In the genomic region with DNA sequence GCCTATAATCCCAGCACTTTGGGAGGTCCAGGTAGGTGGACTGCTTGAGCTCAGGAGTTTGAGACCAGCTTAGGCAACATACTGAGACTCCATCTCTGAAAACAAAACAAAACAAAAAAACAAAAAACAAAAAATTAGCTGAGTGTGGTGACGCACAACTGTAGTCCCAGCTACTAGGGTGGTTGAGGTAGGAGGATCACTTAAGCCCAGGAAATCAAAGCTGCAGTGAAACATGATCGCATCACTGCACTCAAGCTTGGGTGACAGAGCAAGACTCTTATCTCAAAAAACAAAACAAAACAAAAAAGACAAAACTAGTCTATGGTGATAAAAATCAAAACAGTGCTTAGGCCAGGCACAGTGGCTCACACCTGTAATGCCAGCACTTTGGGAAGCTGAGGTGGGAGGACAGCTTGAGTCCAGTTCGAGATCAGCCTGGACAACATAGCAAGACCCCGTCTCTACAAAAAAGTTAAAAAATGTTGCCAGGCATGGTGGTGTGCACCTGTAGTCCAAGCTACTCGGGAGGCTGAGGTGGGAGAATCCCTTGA, we compare ENCODE assay signal across 29 cellular contexts.
"Had no signal": no experiment of that assay in that cellular context is flagged by ENCODE, and none has a peak within 500 bp of the region (broad histone marks: within the 10 kb centered on the region; RNA-seq: fewer than 3 reads in every experiment).

No MANE protein-coding gene starts in this region.

- H3K9me3 ChIP-seq: left lung, lower lobe of right lung, ovary, right atrium auricular region, stomach, testis, thyroid gland, transverse colon, upper lobe of right lung had no signal

- H3K27ac ChIP-seq: left lung, lower lobe of right lung, ovary, right atrium auricular region, skin epidermis, stomach, testis, thyroid gland, transverse colon, upper lobe of right lung had no signal

- DNase-seq: hypothalamus; immature natural killer cell; kidney; left colon; left lung; lower lobe of right lung; mammary epithelial cell; mesendoderm; naive thymus-derived CD4-positive, alpha-beta T cell; ovary; stimulated activated CD4-positive, alpha-beta T cell treated with anti-CD3 and anti-CD28 coated beads, Interleukin-12 subunit alpha, Interleukin-12 subunit beta, amount 100 ng/mL, for 4 hours; stimulated activated CD4-positive, alpha-beta T cell treated with anti-CD3 and anti-CD28 coated beads, Interleukin-15, amount 100 ng/mL, for 24 hours; stimulated activated CD4-positive, alpha-beta T cell treated with anti-CD3 and anti-CD28 coated beads, Interleukin-2, amount 100 ng/mL, for 24 hours; stimulated activated CD4-positive, alpha-beta T cell treated with anti-CD3 and anti-CD28 coated beads, Interleukin-4, amount 100 ng/mL, for 1 hour; stimulated activated naive B cell treated with anti-CD40 and anti-IgM and Interleukin-4, amounts not matched to agents 10 μg/mL and 1 μg/mL and 100 μg/mL, for 72 hours; stimulated activated naive CD8-positive, alpha-beta T cell treated with anti-CD3 and anti-CD28 coated beads, Interleukin-15, Interleukin-2, amounts not matched to agents 100 U/mL and 50 U/mL, for 24 hours; stomach; testis; thyroid gland; transverse colon; upper lobe of right lung had no signal

- H3K4me1 ChIP-seq: left lung, lower lobe of right lung, right atrium auricular region, stomach, testis, transverse colon, upper lobe of right lung had no signal

- H3K4me3 Mint-ChIP-seq: immature natural killer cell; mesothelial cell of epicardium; naive thymus-derived CD4-positive, alpha-beta T cell; natural killer cell treated with Interleukin-12 subunit alpha and Interleukin-12 subunit beta and Interleukin-15 and Interleukin-18, amount 100 ng/mL, for 72 hours; stimulated activated naive B cell treated with anti-CD40 and anti-IgM and Interleukin-4, amounts not matched to agents 10 μg/mL and 1 μg/mL and 100 μg/mL, for 72 hours had no signal

- H3K27ac Mint-ChIP-seq: immature natural killer cell; mesothelial cell of epicardium; naive thymus-derived CD4-positive, alpha-beta T cell; natural killer cell treated with Interleukin-12 subunit alpha and Interleukin-12 subunit beta and Interleukin-15 and Interleukin-18, amount 100 ng/mL, for 72 hours; progenitor cell of endocrine pancreas; stimulated activated naive B cell treated with anti-CD40 and anti-IgM and Interleukin-4, amounts not matched to agents 10 μg/mL and 1 μg/mL and 100 μg/mL, for 72 hours had no signal

- H3K27me3 ChIP-seq: left lung, ovary, right atrium auricular region, stomach, testis, thyroid gland, transverse colon, upper lobe of right lung had no signal

- H3K27me3 Mint-ChIP-seq: naive thymus-derived CD4-positive, alpha-beta T cell; natural killer cell treated with Interleukin-12 subunit alpha and Interleukin-12 subunit beta and Interleukin-15 and Interleukin-18, amount 100 ng/mL, for 72 hours; progenitor cell of endocrine pancreas; stimulated activated naive B cell treated with anti-CD40 and anti-IgM and Interleukin-4, amounts not matched to agents 10 μg/mL and 1 μg/mL and 100 μg/mL, for 72 hours had no signal

- H3K36me3 Mint-ChIP-seq: naive thymus-derived CD4-positive, alpha-beta T cell; natural killer cell treated with Interleukin-12 subunit alpha and Interleukin-12 subunit beta and Interleukin-15 and Interleukin-18, amount 100 ng/mL, for 72 hours had no signal

- ATAC-seq: left colon; left lung; lower lobe of right lung; naive thymus-derived CD4-positive, alpha-beta T cell; natural killer cell treated with Interleukin-12 subunit alpha and Interleukin-12 subunit beta and Interleukin-15 and Interleukin-18, amount 100 ng/mL, for 72 hours; sciatic nerve; stimulated activated naive B cell treated with anti-CD40 and anti-IgM and Interleukin-4, amounts not matched to agents 10 μg/mL and 1 μg/mL and 100 μg/mL, for 72 hours; stimulated activated naive CD8-positive, alpha-beta T cell treated with anti-CD3 and anti-CD28 coated beads, Interleukin-15, Interleukin-2, amounts not matched to agents 100 U/mL and 50 U/mL, for 24 hours; upper lobe of right lung had no signal

- H3K36me3 ChIP-seq: left lung, lower lobe of right lung, ovary, right atrium auricular region, stomach, thyroid gland, transverse colon, upper lobe of right lung had no signal

- H3K9me3 Mint-ChIP-seq: naive thymus-derived CD4-positive, alpha-beta T cell; natural killer cell treated with Interleukin-12 subunit alpha and Interleukin-12 subunit beta and Interleukin-15 and Interleukin-18, amount 100 ng/mL, for 72 hours; stimulated activated naive B cell treated with anti-CD40 and anti-IgM and Interleukin-4, amounts not matched to agents 10 μg/mL and 1 μg/mL and 100 μg/mL, for 72 hours had no signal

- H3K4me3 ChIP-seq: left lung, lower lobe of right lung, ovary, right atrium auricular region, skin epidermis, stomach, testis, thyroid gland, transverse colon, upper lobe of right lung had no signal

- H3K4me1 Mint-ChIP-seq: immature natural killer cell; mesothelial cell of epicardium; naive thymus-derived CD4-positive, alpha-beta T cell had no signal

- FAIRE-seq: islet of Langerhans, kidney, urothelium cell line had no signal
